8 cellular contexts compared by ENCODE assay signal in the genomic region with DNA sequence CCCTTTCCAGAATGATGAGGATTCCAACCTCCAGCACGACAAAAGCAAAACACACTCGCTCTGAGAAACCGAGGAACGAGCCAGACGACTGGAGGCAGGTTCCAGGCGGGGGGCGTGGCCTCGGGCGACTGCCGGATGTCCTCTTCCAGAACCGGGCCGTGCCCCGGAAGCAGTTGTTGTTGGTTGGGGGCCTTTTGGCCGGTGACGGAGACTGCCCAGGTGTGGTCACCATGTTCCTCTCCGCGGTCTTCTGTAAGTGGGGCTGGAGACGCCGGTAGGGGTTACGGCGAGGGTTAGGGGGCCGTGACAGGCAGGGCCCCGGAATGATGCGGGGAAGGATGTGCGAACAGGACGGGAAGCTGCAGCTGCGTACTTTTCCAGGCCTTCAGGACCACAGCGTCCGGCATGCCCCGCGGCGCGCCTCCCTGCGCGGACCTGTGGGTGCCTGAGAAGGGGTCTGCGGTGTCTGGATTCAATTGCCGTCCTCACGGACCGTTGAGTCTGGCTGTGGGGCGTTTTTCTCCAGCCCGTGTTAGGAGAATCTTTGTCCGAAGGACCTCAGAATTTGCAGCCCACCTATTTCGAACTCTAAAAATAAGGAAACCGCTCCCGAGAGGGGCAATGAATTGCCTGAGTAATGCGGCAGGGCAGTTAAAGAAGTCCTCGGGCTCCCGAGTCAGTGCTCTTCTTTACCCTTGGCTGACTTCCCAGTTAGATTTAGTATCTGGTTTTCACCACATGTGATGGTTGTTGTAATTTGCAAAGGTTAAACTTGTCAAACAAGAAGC. TPM values are rescaled to one million over a fixed set of nuclear protein-coding genes. Genes with fewer than 3 reads are reported as not detected.
DNase-seq lines count a peak whose midpoint lies in the region; ATAC-seq and FAIRE-seq lines count a peak whose summit lies in the region.

A gene (plus strand): TSS at position 172 of the 788 bp plus-strand sequence. CDS start 59 bp downstream, at position 231.

- H3K27me3 ChIP-seq in endocrine pancreas (ENCODE audit: control insufficient read depth, insufficient read depth, low read length) (no peaks in the 10 kb centered on the region), mesenchymal stem cell (ENCODE audit: control insufficient read depth in 1 of 2, insufficient read depth in 1 of 2, low read length in 2 of 2) (peaks cover 0 to 7% of the 10 kb centered on the region in 2 experiments)

- peak; percentile 95 for FAIRE-seq in HTR-8/SVneo (lab: Jason Lieb, UNC)

- H4K91ac ChIP-seq in mesenchymal stem cell (ENCODE audit: low read length) = peak within 1 kb of the TSS; percentile 94

- H3K9me3 ChIP-seq in endocrine pancreas (ENCODE audit: control insufficient read depth, low read length) (no peaks in the 10 kb centered on the region), mesenchymal stem cell (ENCODE audit: control insufficient read depth, low read length) (no peaks in the 10 kb centered on the region)

- peak within 1 kb of the TSS in 1 of 2 experiments; percentile 95 for H3K14ac ChIP-seq in mesenchymal stem cell (ENCODE audit: low read length in 2 of 2)

- H3K4me3 ChIP-seq in endocrine pancreas (ENCODE audit: control insufficient read depth, insufficient read depth, low read length) = peak within 1 kb of the TSS; percentile 99
- peak within 1 kb of the TSS; percentile 90 to 94 for H3K4me3 ChIP-seq in mesenchymal stem cell (ENCODE audit: insufficient read depth in 1 of 2, low read depth in 1 of 2, low read length in 2 of 2)

- H3K36me3 ChIP-seq in endocrine pancreas (ENCODE audit: control insufficient read depth, insufficient read depth, low read length) (no peaks in the 10 kb centered on the region), mesenchymal stem cell (ENCODE audit: control insufficient read depth in 1 of 2, insufficient read depth in 2 of 2, low read depth in 1 of 2, low read length in 2 of 2) (peaks cover 3 to 22% of the 10 kb centered on the region in 2 experiments)

- H3K4me1 ChIP-seq in endocrine pancreas (ENCODE audit: control insufficient read depth, insufficient read depth, low read length) = peaks cover 25% of the 10 kb centered on the region
- peaks cover 4% of the 10 kb centered on the region for H3K4me1 ChIP-seq in mesenchymal stem cell (ENCODE audit: control insufficient read depth, insufficient read depth, low read depth, low read length)

- peak within 1 kb of the TSS; percentile 75 for H2AK5ac ChIP-seq in mesenchymal stem cell (ENCODE audit: low read length, severe bottlenecking)

- H3K4me2 ChIP-seq in mesenchymal stem cell (ENCODE audit: low read length, poor library complexity, severe bottlenecking) = peak within 1 kb of the TSS; percentile 65

- peaks cover 2% of the 10 kb centered on the region for H3K79me1 ChIP-seq in mesenchymal stem cell (replicated peaks; ENCODE audit: low read length, poor library complexity, severe bottlenecking)

- peak within 1 kb of the TSS in 1 of 2 experiments; percentile 73 for H3K23ac ChIP-seq in mesenchymal stem cell (ENCODE audit: low read length in 2 of 2)

- peak within 1 kb of the TSS; percentile 79 for H2AFZ ChIP-seq in mesenchymal stem cell (ENCODE audit: low read depth, low read length)

- peak within 1 kb of the TSS; percentile 94 to 100 for H3K18ac ChIP-seq in mesenchymal stem cell (ENCODE audit: low read depth in 1 of 2, low read length in 2 of 2)

- H4K8ac ChIP-seq in mesenchymal stem cell (ENCODE audit: low read length) = peak within 1 kb of the TSS; percentile 96

- under 1% methylated on average over 45 of the region's 48 CpGs for WGBS in mesenchymal stem cell

- peak within 1 kb of the TSS; percentile 89 for H3K9ac ChIP-seq in endocrine pancreas (ENCODE audit: control insufficient read depth, insufficient read depth, low read length)
- peak within 1 kb of the TSS; percentile 97 for H3K9ac ChIP-seq in mesenchymal stem cell (ENCODE audit: low read length)

- H2BK120ac ChIP-seq in mesenchymal stem cell (ENCODE audit: low read depth, low read length) = peak within 1 kb of the TSS; percentile 93

- H3K27ac ChIP-seq in mesenchymal stem cell (ENCODE audit: low read length, poor library complexity, severe bottlenecking) = peak within 1 kb of the TSS; percentile 97

- peak within 1 kb of the TSS; percentile 90 to 98 for H3K4ac ChIP-seq in mesenchymal stem cell (ENCODE audit: low read depth in 1 of 2, low read length in 2 of 2)

- H2BK5ac ChIP-seq in mesenchymal stem cell (ENCODE audit: low read depth, low read length, poor library complexity, severe bottlenecking) = peak within 1 kb of the TSS; percentile 93

- DNase-seq in COLO668 (lab: John Stamatoyannopoulos, UW; ENCODE audit: unreplicated experiment) (peak; percentile 95), HTR-8/SVneo (ENCODE audit: insufficient read length, low spot score) (peak; percentile 99), NOMO-1 treated with dmso at 0.1 percent for 144 hours (lab: John Stamatoyannopoulos, UW; ENCODE audit: unreplicated experiment) (peak; percentile 91), mesenchymal stem cell (peak; percentile 91)
- peak; percentile 80 to 85 (median 82) for DNase-seq in activated CD8-positive, alpha-beta memory T cell treated with anti-CD3 and anti-CD28 coated beads for 48 hours (ENCODE audit: low read depth in 2 of 3, low spot score in 2 of 3)
- DNase-seq in stimulated activated CD8-positive, alpha-beta memory T cell treated with anti-CD3 and anti-CD28 coated beads, Interleukin-15, amount 100 ng/mL, for 1 hour (ENCODE audit: low read depth) = peak; percentile 87

- peak; percentile 91 for ATAC-seq in GM21360 (IDR thresholded peaks at IDR 0.05; ENCODE audit: unreplicated experiment)

- peak within 1 kb of the TSS; percentile 86 for H2BK15ac ChIP-seq in mesenchymal stem cell (ENCODE audit: low read depth, poor library complexity, severe bottlenecking)

- H2BK12ac ChIP-seq in mesenchymal stem cell (ENCODE audit: low read length in 2 of 2) = peak within 1 kb of the TSS in 1 of 2 experiments; percentile 93

RNA-seq across cellular contexts. Expression of the gene that starts here (rescaled TPM):
- 295 TPM for polyA plus RNA-seq in mesenchymal stem cell (2013, experiment 1 of 2)
- polyA plus RNA-seq in mesenchymal stem cell (2013, experiment 2 of 2) = 307 TPM

Comparison
In these comparisons a context has a peak if more than half of its experiments do, and no peak if none do; other contexts are left out.
1. Peak in every context shown above with its lines: DNase-seq, ATAC-seq, H3K4me3 ChIP-seq and H3K27ac ChIP-seq.